In the genomic region with DNA sequence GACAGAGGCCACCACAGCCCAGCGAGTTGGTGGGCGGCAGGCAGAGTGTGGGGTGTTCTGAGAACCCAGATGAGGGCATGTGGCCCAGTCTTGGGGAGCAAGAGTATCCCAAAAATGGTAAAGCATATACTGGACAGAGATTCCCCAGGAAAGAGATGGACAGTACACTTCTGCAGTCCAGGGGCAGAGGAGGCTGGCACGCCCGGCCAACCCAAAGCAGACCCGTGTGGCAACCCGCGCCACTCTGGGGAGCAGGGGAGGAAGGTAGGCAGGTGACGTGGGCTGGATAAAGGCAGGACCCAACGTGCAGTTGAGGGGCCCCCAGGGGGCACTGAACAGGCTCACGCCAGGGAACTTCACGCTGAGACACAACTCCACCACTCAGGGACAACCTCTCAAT, we compare ENCODE assay signal across 16 cellular contexts. TPM values are rescaled to one million over a fixed set of nuclear protein-coding genes. Genes with fewer than 3 reads are reported as not detected.
DNase-seq lines count a peak whose midpoint lies in the region; ATAC-seq and TF ChIP-seq lines count a peak whose summit lies in the region.
"Had no signal": no experiment of that assay in that cellular context is flagged by ENCODE, and none has a peak within 500 bp of the region (broad histone marks: within the 10 kb centered on the region; RNA-seq: fewer than 3 reads in every experiment).

No MANE protein-coding gene starts in this region.

- TF ChIP-seq CTCF in A673 (conservative IDR thresholded peaks at IDR 0.05; ENCODE audit: low read depth, low read length) = no peak
- TF ChIP-seq CTCF in RWPE1 (conservative IDR thresholded peaks at IDR 0.05; ENCODE audit: low read depth) = no peak
- TF ChIP-seq CTCF in osteoblast (IDR thresholded peaks at IDR 0.05; ENCODE audit: extremely low read depth, low read depth, low read length) = no peak
- no peak for TF ChIP-seq CTCF in Peyer's patch (IDR thresholded peaks at IDR 0.05)

- intact Hi-C loops in A673 (cut with micrococcal nuclease; ENCODE audit: unreplicated experiment) = no loop called here

- BruUV-seq in A673 (replicated peaks; lab: Mats Ljungman, UMichigan) = no TSS peak

- H3K27me3 ChIP-seq in A673 (replicated peaks; ENCODE audit: insufficient read depth, low read depth, low read length, poor library complexity) (no peaks in the 10 kb centered on the region), BLaER1 (no peaks in the 10 kb centered on the region), osteoblast (ENCODE audit: insufficient read depth, low read length) (no peaks in the 10 kb centered on the region), Peyer's patch (no peaks in the 10 kb centered on the region)
- H3K27me3 ChIP-seq: BLaER1 treated with 17β-estradiol and CSF1 and Interleukin-3, amounts not matched to agents 10 nM and 100 nM had no signal

- H3K4me2 ChIP-seq in BLaER1 = no peak overlapping the region
- H3K4me2 ChIP-seq in osteoblast (ENCODE audit: insufficient read depth, low read length) = no peak overlapping the region
- H3K4me2 ChIP-seq: BLaER1 treated with 17β-estradiol and CSF1 and Interleukin-3, amounts not matched to agents 10 nM and 100 nM had no signal

- DNase-seq in A673 (ENCODE audit: low spot score) = no peak
- DNase-seq in RWPE1 (ENCODE audit: low spot score) = no peak
- DNase-seq in osteoblast (ENCODE audit: insufficient read length, low spot score, missing footprints) = peak; percentile 57
- DNase-seq in Peyer's patch = no peak
- DNase-seq in activated CD4-positive, CD25-positive, alpha-beta regulatory T cell treated with anti-CD3 and anti-CD28 coated beads, Interleukin-2, amount 50 U/mL, for 72 hours = no peak
- DNase-seq: Calu3; CD8-positive, alpha-beta T cell; DMS79 treated with DMSO at 0.1 percent for 48 hours; EL; GM23248 had no signal

- H3K4me1 ChIP-seq in A673 (ENCODE audit: insufficient read depth, low read length, poor library complexity, severe bottlenecking) (peaks cover 19% of the 10 kb centered on the region), BLaER1 (peaks cover 26% of the 10 kb centered on the region), osteoblast (ENCODE audit: insufficient read depth, low read length) (peaks cover 7% of the 10 kb centered on the region), Peyer's patch (no peaks in the 10 kb centered on the region)
- H3K4me1 ChIP-seq: HAP-1 had no signal

- H3K27ac ChIP-seq in A673 (ENCODE audit: low read depth, low read length, poor library complexity, severe bottlenecking) (peak overlapping the region; percentile 65), BLaER1 (0 out of 2 replicates have a peak overlapping the region, but pooled peaks have one; percentile 2), RWPE1 (peak overlapping the region; percentile 23; the same call in 1 of the 2 replicates), osteoblast (ENCODE audit: low read depth, low read length) (no peak overlapping the region), Peyer's patch (no peak overlapping the region)
- H3K27ac ChIP-seq: BLaER1 treated with 17β-estradiol and CSF1 and Interleukin-3, amounts not matched to agents 10 nM and 100 nM; GM23248 had no signal

- no peaks in the 10 kb centered on the region for H3K79me2 ChIP-seq in osteoblast (ENCODE audit: insufficient read depth, low read length)

- no peak overlapping the region for H2AFZ ChIP-seq in osteoblast (ENCODE audit: low read length)
- H2AFZ ChIP-seq: GM23248 had no signal

- H3K36me3 ChIP-seq in A673 (ENCODE audit: insufficient read depth, low read length, poor library complexity, severe bottlenecking) = no peaks in the 10 kb centered on the region
- H3K36me3 ChIP-seq in BLaER1 = peaks cover 68% of the 10 kb centered on the region
- H3K36me3 ChIP-seq in osteoblast (ENCODE audit: insufficient read depth, low read length) = peaks cover 15% of the 10 kb centered on the region
- peaks cover 0 to 41% (median 0%) of the 10 kb centered on the region in 3 donors for H3K36me3 ChIP-seq in Peyer's patch
- H3K36me3 ChIP-seq: HAP-1 had no signal

- TF ChIP-seq POLR2A in Peyer's patch (IDR thresholded peaks at IDR 0.05) = no peak

- H3K9ac ChIP-seq in BLaER1 = no peak overlapping the region
- H3K9ac ChIP-seq: BLaER1 treated with 17β-estradiol and CSF1 and Interleukin-3, amounts not matched to agents 10 nM and 100 nM; GM23248 had no signal

- POLR2A ChIA-PET in A673 (lab: Charles Lee; ENCODE audit: low non-redundant PET) = no interaction called here
- POLR2A ChIA-PET in RWPE1 (lab: Yijun Ruan, JAX; ENCODE audit: low non-redundant PET) = no interaction called here

- no peak for ATAC-seq in GM21717 (IDR thresholded peaks at IDR 0.05; ENCODE audit: unreplicated experiment)
- ATAC-seq: CD8-positive, alpha-beta T cell; HepG2 had no signal

- CTCF ChIA-PET in A673 (lab: Charles Lee) (no interaction called here), RWPE1 (lab: Yijun Ruan, JAX) (no interaction called here)

- no peaks in the 10 kb centered on the region for H4K20me1 ChIP-seq in BLaER1
- no peaks in the 10 kb centered on the region for H4K20me1 ChIP-seq in osteoblast (ENCODE audit: insufficient read depth, low read length)

- H3K4me3 ChIP-seq in A673 (ENCODE audit: low read depth, low read length, poor library complexity, severe bottlenecking) (no peak overlapping the region), BLaER1 (no peak overlapping the region), osteoblast (ENCODE audit: insufficient read depth, low read length) (no peak overlapping the region), Peyer's patch (no peak overlapping the region)
- H3K4me3 ChIP-seq: BLaER1 treated with 17β-estradiol and CSF1 and Interleukin-3, amounts not matched to agents 10 nM and 100 nM; GM23248; HAP-1 had no signal

- no peaks in the 10 kb centered on the region for H3K9me3 ChIP-seq in A673 (ENCODE audit: low read depth, low read length, poor library complexity, severe bottlenecking)
- H3K9me3 ChIP-seq in BLaER1 = no peaks in the 10 kb centered on the region
- no peaks in the 10 kb centered on the region for H3K9me3 ChIP-seq in osteoblast (ENCODE audit: low read depth, low read length)
- no peaks in the 10 kb centered on the region for H3K9me3 ChIP-seq in Peyer's patch
- H3K9me3 ChIP-seq: BLaER1 treated with 17β-estradiol and CSF1 and Interleukin-3, amounts not matched to agents 10 nM and 100 nM; HAP-1 had no signal

RNA-seq across cellular contexts. Expression of a gene that starts 46.4 kb away (rescaled TPM):
- total RNA-seq in A673 (2021) (16.0 and 17.0 TPM in 2 replicates), osteoblast (0.29 and 2.2 TPM in 2 replicates), Peyer's patch (10 to 100 TPM in 3 of 4 donors, 1 to 10 TPM in 1; 5.0 to 62.5 (median 31.3) TPM)
- total RNA-seq: G401 had no signal

Comparison
In these comparisons a context has a peak if more than half of its experiments do, and no peak if none do; other contexts are left out.
1. H3K27ac ChIP-seq: peak in A673 (single experiment), BLaER1 (single experiment) and RWPE1 (single experiment); none in osteoblast (single experiment) and Peyer's patch (0 of 4).